In the genomic region with DNA sequence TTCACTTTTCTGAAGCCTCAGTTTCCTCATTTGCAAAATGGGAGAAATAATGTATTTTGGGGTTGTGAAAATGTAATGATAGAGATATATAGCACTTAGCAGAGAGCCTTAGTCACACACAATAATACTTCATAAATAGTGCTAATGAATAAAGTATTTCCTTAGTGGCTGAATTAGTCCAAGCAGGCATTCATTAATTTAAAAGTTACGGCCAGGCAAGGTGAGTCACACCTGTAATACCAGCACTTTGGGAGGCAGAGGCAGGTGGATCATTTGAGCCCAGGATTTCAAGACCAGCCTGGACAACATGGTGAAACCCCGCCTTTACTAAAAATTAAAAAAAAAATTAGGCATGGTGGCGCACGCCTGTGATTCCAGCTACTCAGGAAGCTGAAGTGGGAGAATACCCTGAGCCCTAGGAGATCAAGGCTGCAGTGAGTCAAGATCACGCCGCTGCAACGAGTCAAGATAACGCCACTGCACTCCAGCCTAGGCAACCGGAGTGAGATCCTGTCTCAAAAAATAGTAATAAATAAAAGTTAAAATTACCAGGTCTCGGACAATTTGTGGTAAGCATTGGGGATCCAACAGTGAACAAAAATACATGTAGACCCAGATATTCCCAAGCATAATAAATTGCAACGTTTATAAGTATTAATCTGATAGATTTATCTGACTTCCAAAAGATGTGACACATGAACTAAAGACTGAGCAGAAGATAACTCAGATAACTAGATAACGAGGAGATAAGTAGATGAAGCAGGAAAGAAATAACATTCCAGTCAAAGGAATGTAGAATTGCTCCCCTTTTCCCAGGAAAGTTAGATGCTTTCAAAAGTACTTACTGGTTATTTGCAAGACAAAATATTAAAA, we compare ENCODE assay signal across 25 cellular contexts. TPM values are rescaled to one million over a fixed set of nuclear protein-coding genes. Genes with fewer than 3 reads are reported as not detected.
A peak's percentile ranks its signal among the peaks of the same experiment; 100 is the strongest.
DNase-seq lines count a peak whose midpoint lies in the region; ATAC-seq, FAIRE-seq and TF ChIP-seq lines count a peak whose summit lies in the region.
"Had no signal": no experiment of that assay in that cellular context is flagged by ENCODE, and none has a peak within 500 bp of the region (broad histone marks: within the 10 kb centered on the region; RNA-seq: fewer than 3 reads in every experiment).

No MANE protein-coding gene starts in this region.

- no peak for TF ChIP-seq RAD21 in K562 (CRISPR knock-in tag; conservative IDR thresholded peaks at IDR 0.05 in 1 of 2, IDR thresholded peaks at IDR 0.05 in 1 of 2)

- H3K56ac ChIP-seq in mesendoderm (ENCODE audit: low read length), result no peak overlapping the region

- 79% methylated on average over 11 of the region's 12 CpGs for WGBS in K562 (ENCODE audit: insufficient coverage, low coverage, missing lambda C conversion rate)
- WGBS in mesendoderm (ENCODE audit: extremely low coverage, insufficient coverage, low lambda C conversion rate), result no CpG with 5 or more reads among the region's 12 CpGs
- WGBS in heart right ventricle, 2 donors, result 86 to 88% methylated on average over 12 of the region's 12 CpGs

- TF ChIP-seq POLR2A in K562 (conservative IDR thresholded peaks at IDR 0.05), result no peak

- no peak overlapping the region for H2BK120ac ChIP-seq in mesendoderm (ENCODE audit: low read depth, low read length)

- no peak for TF ChIP-seq CTCF in K562 (IDR thresholded peaks at IDR 0.05 in 2 of 3, conservative IDR thresholded peaks at IDR 0.05 in 1 of 3; ENCODE audit: insufficient read depth in 2 of 3, low read depth in 1 of 3, low read length in 3 of 3)
- TF ChIP-seq CTCF in heart right ventricle (IDR thresholded peaks at IDR 0.05), result no peak

- peaks cover 30% of the 10 kb centered on the region for H3K4me1 Mint-ChIP-seq in activated naive CD8-positive, alpha-beta T cell (ENCODE audit: low read depth)
- H3K4me1 Mint-ChIP-seq in activated naive CD8-positive, alpha-beta T cell treated with anti-CD3 and anti-CD28 coated beads, Interleukin-2, amount 50 U/mL, for 24 hours, result peaks cover 29% of the 10 kb centered on the region

- H3K9me1 ChIP-seq in K562 (ENCODE audit: control insufficient read depth, insufficient read depth, low read length), result no peaks in the 10 kb centered on the region

- no peak overlapping the region for H3K18ac ChIP-seq in mesendoderm (ENCODE audit: low read length)

- peaks cover 12 to 14% of the 10 kb centered on the region in 2 experiments; a peak in 3 of 5 replicates for H3K4me1 ChIP-seq in K562 (replicated peaks in 1 of 2; ENCODE audit: control insufficient read depth in 2 of 2, insufficient read depth in 2 of 2, low read length in 2 of 2)
- H3K4me1 ChIP-seq in mesendoderm (ENCODE audit: control insufficient read depth, low read depth, low read length), result peaks cover 5% of the 10 kb centered on the region
- peaks cover 3 to 33% (median 31%) of the 10 kb centered on the region in 9 donors for H3K4me1 ChIP-seq in heart right ventricle

- H3K4me3 Mint-ChIP-seq in activated naive CD8-positive, alpha-beta T cell, result no peak overlapping the region
- no peak overlapping the region for H3K4me3 Mint-ChIP-seq in activated naive CD8-positive, alpha-beta T cell treated with anti-CD3 and anti-CD28 coated beads, Interleukin-2, amount 50 U/mL, for 24 hours
- H3K4me3 Mint-ChIP-seq: CD14-positive monocyte had no signal

- no peak overlapping the region for H4K8ac ChIP-seq in mesendoderm (ENCODE audit: low read depth, low read length)

- POLR2A ChIA-PET in K562 (lab: Yijun Ruan, JAX), result interaction anchor here (0.6 to 0.8 kb wide), 4 partner anchors 26 to 815 kb away, joined by 3 to 4 read pairs (median 3); no protein-coding TSS in a partner anchor

- no peak overlapping the region for H3K9ac ChIP-seq in K562 (ENCODE audit: insufficient read depth in 1 of 2, low read depth in 2 of 2, low read length in 2 of 2)
- H3K9ac ChIP-seq in mesendoderm (ENCODE audit: low read length), result no peak overlapping the region

- in situ Hi-C loops in K562 (cut with MboI), result loop anchor here (5.0 to 25.0 kb wide), 2 partner anchors 808 to 938 kb away; partner anchors contain the start of genes PGM3 and RWDD2A

- no peak overlapping the region for H2AK5ac ChIP-seq in mesendoderm (ENCODE audit: low read length)

- H3K4me2 ChIP-seq in K562 (ENCODE audit: insufficient read depth, low read length) (no peak overlapping the region), mesendoderm (ENCODE audit: low read length) (no peak overlapping the region)

- CTCF ChIA-PET in K562 (lab: Yijun Ruan, JAX; ENCODE audit: low intra/inter-chr PET ratio), result interaction anchor here (0.6 to 3.7 kb wide), 2 partner anchors 807 to 1265 kb away, joined by 3 to 21 read pairs; no protein-coding TSS in a partner anchor

- intact Hi-C loops in K562 (cut with micrococcal nuclease) (loop anchor here (5.0 kb wide), 1 partner anchor 42 kb away; no protein-coding TSS in a partner anchor), heart right ventricle (cut with DNase I) (loop anchor here in 8 of 10 donors (2.0 to 10.0 kb wide), 5 partner anchors 808 to 965 kb away; partner anchors contain the start of genes PGM3 (in 4 of the 8) and RWDD2A (in 4 of the 8))

- H2BK15ac ChIP-seq in mesendoderm (replicated peaks; ENCODE audit: low read depth), result peak overlapping the region; percentile 87

- no peak overlapping the region for H4K5ac ChIP-seq in mesendoderm (ENCODE audit: low read length)

- peak overlapping the region; percentile 28 for H3K27ac Mint-ChIP-seq in activated naive CD8-positive, alpha-beta T cell
- H3K27ac Mint-ChIP-seq in activated naive CD8-positive, alpha-beta T cell treated with anti-CD3 and anti-CD28 coated beads, Interleukin-2, amount 50 U/mL, for 24 hours, result no peak overlapping the region
- H3K27ac Mint-ChIP-seq: T-helper 1 cell treated with Interleukin-12 subunit alpha and Interleukin-12 subunit beta and Interleukin-4 antibody, amounts not matched to agents 30 μg/mL and 1 μg/mL, for 36 hours had no signal

- peaks cover 2% of the 10 kb centered on the region for H3K36me3 Mint-ChIP-seq in activated naive CD8-positive, alpha-beta T cell
- H3K36me3 Mint-ChIP-seq in activated naive CD8-positive, alpha-beta T cell treated with anti-CD3 and anti-CD28 coated beads, Interleukin-2, amount 50 U/mL, for 24 hours (ENCODE audit: low read depth), result peaks cover 11% of the 10 kb centered on the region

- no peaks in the 10 kb centered on the region for H4K20me1 ChIP-seq in K562 (replicated peaks; ENCODE audit: control insufficient read depth, insufficient read depth, low read length)

- no peak for FAIRE-seq in K562 (lab: Jason Lieb, UNC)
- FAIRE-seq: endothelial cell of umbilical vein, TTC549 had no signal

- no peaks in the 10 kb centered on the region for H3K9me3 Mint-ChIP-seq in activated naive CD8-positive, alpha-beta T cell (ENCODE audit: low read depth)
- H3K9me3 Mint-ChIP-seq in activated naive CD8-positive, alpha-beta T cell treated with anti-CD3 and anti-CD28 coated beads, Interleukin-2, amount 50 U/mL, for 24 hours, result no peaks in the 10 kb centered on the region
- H3K9me3 Mint-ChIP-seq: activated T-cell treated with anti-CD3 and anti-CD28 coated beads, Interleukin-2, amount 50 U/mL, for 24 hours; CD14-positive monocyte; T-helper 1 cell treated with Interleukin-12 subunit alpha and Interleukin-12 subunit beta and Interleukin-4 antibody, amounts not matched to agents 30 μg/mL and 1 μg/mL, for 36 hours had no signal

- BruUV-seq in K562 (replicated peaks; lab: Mats Ljungman, UMichigan), result no TSS peak

- no peaks in the 10 kb centered on the region for H3K27me3 Mint-ChIP-seq in activated naive CD8-positive, alpha-beta T cell
- no peaks in the 10 kb centered on the region for H3K27me3 Mint-ChIP-seq in activated naive CD8-positive, alpha-beta T cell treated with anti-CD3 and anti-CD28 coated beads, Interleukin-2, amount 50 U/mL, for 24 hours
- H3K27me3 Mint-ChIP-seq: activated T-cell treated with anti-CD3 and anti-CD28 coated beads, Interleukin-2, amount 50 U/mL, for 24 hours; progenitor cell of endocrine pancreas had no signal

- no peak overlapping the region for H3K4me3 ChIP-seq in K562
- H3K4me3 ChIP-seq in mesendoderm (ENCODE audit: low read length), result no peak overlapping the region
- H3K4me3 ChIP-seq in heart right ventricle, result no peak overlapping the region

- no peak for DNase-seq in activated naive CD8-positive, alpha-beta T cell treated with anti-CD3 and anti-CD28 coated beads, Interleukin-2, amount 50 U/mL, for 24 hours
- DNase-seq in K562 (ENCODE audit: extremely low read depth in 1 of 4, low spot score in 3 of 4) (no peak), mesendoderm (peak; percentile 77), mucosa of gallbladder (ENCODE audit: low spot score) (no peak), heart right ventricle (no peak), HPDE6-E6E7 (ENCODE audit: extremely low spot score) (no peak)
- DNase-seq: activated CD4-positive, alpha-beta T cell treated with anti-CD3 and anti-CD28 coated beads, Interleukin-2, amount 50 U/mL, for 1 hour; activated CD4-positive, CD25-positive, alpha-beta regulatory T cell; activated gamma-delta T cell; activated T-cell treated with anti-CD3 and anti-CD28 coated beads, Interleukin-2, amount 50 U/mL, for 24 hours; DMS79 treated with DMSO at 0.1 percent for 48 hours; NCI-H1092; NCI-H1694 treated with DMSO at 0.1 percent for 48 hours; NCI-H82; stimulated activated CD4-positive, alpha-beta T cell treated with anti-CD3 and anti-CD28 coated beads, Interleukin-4, amount 100 ng/mL, for 1 hour had no signal

- no peak for TF ChIP-seq EP300 in K562 (IDR thresholded peaks at IDR 0.05; ENCODE audit: low read length)

- H3K36me3 ChIP-seq in K562 (ENCODE audit: control insufficient read depth, insufficient read depth, low read length) (peaks cover 7% of the 10 kb centered on the region; the same call in 1 of the 3 replicates), mesendoderm (ENCODE audit: control insufficient read depth, insufficient read depth, low read length) (no peaks in the 10 kb centered on the region), heart right ventricle (no peaks in the 10 kb centered on the region)
- H3K36me3 ChIP-seq: tibial nerve had no signal

- H3K27ac ChIP-seq in K562 (ENCODE audit: extremely low read depth, low read depth, low read length), result no peak overlapping the region
- H3K27ac ChIP-seq in mesendoderm (ENCODE audit: low read depth, low read length), result no peak overlapping the region
- H3K27ac ChIP-seq in heart right ventricle, result no peak overlapping the region

- no peaks in the 10 kb centered on the region for H3K27me3 ChIP-seq in K562 (ENCODE audit: control insufficient read depth in 2 of 2, insufficient read depth in 2 of 2, low read length in 2 of 2)
- no peaks in the 10 kb centered on the region for H3K27me3 ChIP-seq in mesendoderm (ENCODE audit: insufficient read depth, low read length, poor library complexity)
- H3K27me3 ChIP-seq in heart right ventricle, result no peaks in the 10 kb centered on the region
- H3K27me3 ChIP-seq: tibial nerve had no signal

- peak overlapping the region; percentile 47; the same call in 1 of the 2 replicates for H2AFZ ChIP-seq in K562 (ENCODE audit: low read depth, low read length)

- H3K79me1 ChIP-seq in mesendoderm (ENCODE audit: low read length), result peaks cover 2% of the 10 kb centered on the region

- no peak for ATAC-seq in activated naive CD8-positive, alpha-beta T cell treated with anti-CD3 and anti-CD28 coated beads, Interleukin-2, amount 50 U/mL, for 24 hours
- ATAC-seq in K562, result no peak
- no peak for ATAC-seq in GM19023 (IDR thresholded peaks at IDR 0.05; ENCODE audit: unreplicated experiment)
- no peak for ATAC-seq in heart right ventricle
- ATAC-seq: left lobe of liver, sciatic nerve had no signal

- no peak overlapping the region for H2BK5ac ChIP-seq in mesendoderm (ENCODE audit: low read length)

- no peak overlapping the region for H3K23ac ChIP-seq in mesendoderm (ENCODE audit: low read length)

- H3K9me3 ChIP-seq in K562 (replicated peaks; ENCODE audit: control insufficient read depth, insufficient read depth, low read depth, low read length), result 0 out of 2 replicates have a peak, but pooled peaks cover 1% of the 10 kb centered on the region
- no peaks in the 10 kb centered on the region for H3K9me3 ChIP-seq in heart right ventricle
- H3K9me3 ChIP-seq: tibial nerve had no signal

- H3K79me2 ChIP-seq in K562 (ENCODE audit: control insufficient read depth, insufficient read depth, low read length) (peaks cover 29% of the 10 kb centered on the region), mesendoderm (ENCODE audit: control insufficient read depth, insufficient read depth, low read length) (peaks cover 20% of the 10 kb centered on the region)

- H3K4ac ChIP-seq in mesendoderm (ENCODE audit: low read depth, low read length), result no peak overlapping the region

RNA-seq across cellular contexts. Expression of gene IBTK, which starts 2.1 kb away (rescaled TPM):
- total RNA-seq in K562 (2011; cell fraction: chromatin; rRNA removed; ENCODE audit: low replicate concordance), result 28.6 and 102 TPM in 2 replicates
- 13.7 and 19.1 TPM in 2 replicates for total RNA-seq in K562 (2011; cell fraction: nucleolus; rRNA removed)
- total RNA-seq in K562 (2011; cell fraction: nucleoplasm; rRNA removed), result 31.2 and 36.9 TPM in 2 replicates
- total RNA-seq in K562 (2014; rRNA removed), result 15.8 and 17.3 TPM in 2 replicates
- total RNA-seq in K562 (2014; rRNA removed; fragmentation: Illumina TruSeq; extraction: Trizol), result 33.9 and 40.4 TPM in 2 replicates
- 31.6 and 36.4 TPM in 2 replicates for total RNA-seq in K562 (2015; rRNA removed; fragmentation: Illumina TruSeq; extraction: Trizol)
- 22.2 and 22.9 TPM in 2 replicates for total RNA-seq in K562 (2021)
- polyA plus RNA-seq in K562 (2011; rRNA removed), result 18.3 and 25.6 TPM in 2 replicates
- polyA plus RNA-seq in K562 (2011; cell fraction: cytosol; rRNA removed), result 3.0 and 5.8 TPM in 2 replicates
- polyA plus RNA-seq in K562 (2011; cell fraction: nucleus; rRNA removed), result 13.8 and 17.4 TPM in 2 replicates
- polyA plus RNA-seq in K562 (2012), result 12.8 and 14.0 TPM in 2 replicates
- 19.8 and 21.8 TPM in 2 replicates for polyA plus RNA-seq in K562 (2014; fragmentation: Illumina TruSeq; extraction: Trizol)
- 10 to 100 TPM; 13.2 to 16.9 TPM for polyA plus RNA-seq in K562 (2014; fragmentation: Nextera tagmentation; extraction: Ambion mirVana)
- 13.3 and 15.9 TPM in 2 replicates for polyA plus RNA-seq in K562 (2014; rRNA removed)
- polyA minus RNA-seq in K562 (2011; rRNA and poly(A)+ RNA removed), result 67.7 and 72.7 TPM in 2 replicates
- 17.6 and 20.9 TPM in 2 replicates for polyA minus RNA-seq in K562 (2011; cell fraction: cytosol; rRNA and poly(A)+ RNA removed)
- polyA minus RNA-seq in K562 (2011; cell fraction: nucleus; rRNA and poly(A)+ RNA removed), result 30.8 and 51.0 TPM in 2 replicates
- 13.9 TPM for polyA plus RNA-seq in mesendoderm (2013, experiment 1 of 2)
- 14.1 TPM for polyA plus RNA-seq in mesendoderm (2013, experiment 2 of 2)
- 24.6 TPM for total RNA-seq in mucosa of gallbladder
- 10 to 100 TPM; 27.4 to 40.1 (median 36.4) TPM for total RNA-seq in heart right ventricle
- polyA plus RNA-seq in heart right ventricle, result 10 to 100 TPM; 15.3 to 37.7 TPM
